8 cellular contexts compared by ENCODE assay signal in the genomic region with DNA sequence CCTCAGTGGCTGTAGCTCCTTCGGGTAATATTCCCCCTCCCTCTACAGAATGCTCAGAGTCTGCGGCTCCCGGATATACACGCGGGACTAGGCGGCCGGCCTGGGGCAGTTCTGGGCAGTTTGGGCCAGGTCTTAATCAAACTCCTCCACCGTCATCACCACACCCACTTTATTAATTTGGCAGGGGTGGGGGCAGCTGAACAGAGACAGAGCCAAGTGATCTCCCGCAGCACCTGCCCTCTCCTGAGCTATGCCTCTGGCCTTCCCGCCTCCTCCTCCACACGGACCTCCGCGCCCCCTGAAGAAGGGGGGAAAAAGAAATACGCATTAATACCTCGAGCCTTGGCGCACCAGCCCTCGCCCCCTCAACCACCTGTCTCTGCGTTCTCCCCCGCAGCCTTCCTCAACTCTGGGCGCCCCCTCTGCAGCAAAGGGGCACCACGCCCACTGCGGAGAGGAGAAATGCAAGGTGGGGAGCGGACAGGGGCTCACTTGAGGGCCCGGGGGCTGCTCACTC. TPM values are rescaled to one million over a fixed set of nuclear protein-coding genes. Genes with fewer than 3 reads are reported as not detected.
DNase-seq lines count a peak whose midpoint lies in the region; ATAC-seq, FAIRE-seq and TF ChIP-seq lines count a peak whose summit lies in the region.

No MANE protein-coding gene starts in this region.

- TF ChIP-seq CTCF in VCaP (conservative IDR thresholded peaks at IDR 0.05) (no peak), endothelial cell of umbilical vein (IDR thresholded peaks at IDR 0.05; ENCODE audit: extremely low read depth in 1 of 2, insufficient read depth in 1 of 2, low read depth in 1 of 2, low read length in 2 of 2) (no peak)

- ATAC-seq in HG02571 (IDR thresholded peaks at IDR 0.05; ENCODE audit: unreplicated experiment) = peak; percentile 7

- peaks cover 38% of the 10 kb centered on the region for H3K79me2 ChIP-seq in endothelial cell of umbilical vein (ENCODE audit: control insufficient read depth, insufficient read depth, low read length)

- DNase-seq in GM03348 (ENCODE audit: low spot score) (peak; percentile 69), endothelial cell of umbilical vein (ENCODE audit: low read depth, low spot score) (peak; percentile 45), mucosa of gallbladder (ENCODE audit: low spot score) (peak; percentile 84), ureter (ENCODE audit: low spot score) (peak; percentile 88), LoVo (ENCODE audit: low spot score) (no peak)
- no peak for DNase-seq in effector CD8-positive, alpha-beta T cell (lab: John Stamatoyannopoulos, UW)

- H3K27ac ChIP-seq in VCaP (peak overlapping the region; percentile 94), endothelial cell of umbilical vein (ENCODE audit: insufficient read depth, low read depth, low read length) (peak overlapping the region; percentile 52)

- no peak for TF ChIP-seq POLR2A in endothelial cell of umbilical vein (IDR thresholded peaks at IDR 0.05; ENCODE audit: low read depth, low read length)

- H3K9me1 ChIP-seq in endothelial cell of umbilical vein (replicated peaks; ENCODE audit: control insufficient read depth, extremely low read depth, insufficient read depth, low read length) = no peaks in the 10 kb centered on the region

- dilution Hi-C loops in endothelial cell of umbilical vein (cut with MboI; ENCODE audit: extremely low pct_ligation_motif_present, low sequenced_read_pairs) = no loop called here

- no TSS peak for BruUV-seq in endothelial cell of umbilical vein (replicated peaks; lab: Mats Ljungman, UMichigan)

- FAIRE-seq in endothelial cell of umbilical vein (lab: Jason Lieb, UNC) = peak; percentile 64

- CTCF ChIA-PET in endothelial cell of umbilical vein (lab: Charles Lee) = interaction anchor here (0.6 to 19.1 kb wide), 40 partner anchors 9 to 371 kb away, joined by 3 to 634 read pairs (median 6); no protein-coding TSS in a partner anchor

- H3K4me1 ChIP-seq in endothelial cell of umbilical vein (ENCODE audit: control insufficient read depth, extremely low read depth, insufficient read depth, low read length) = peaks cover 22% of the 10 kb centered on the region

- peaks cover under 1 to 11% of the 10 kb centered on the region in 2 experiments for H3K36me3 ChIP-seq in endothelial cell of umbilical vein (ENCODE audit: control insufficient read depth in 2 of 2, extremely low read depth in 1 of 2, insufficient read depth in 2 of 2, low read length in 2 of 2)

- H3K9me3 ChIP-seq in endothelial cell of umbilical vein (replicated peaks; ENCODE audit: control insufficient read depth, insufficient read depth, low read length) = no peaks in the 10 kb centered on the region

- POLR2A ChIA-PET in endothelial cell of umbilical vein (lab: Charles Lee) = interaction anchor here (0.6 to 1.7 kb wide), 4 partner anchors 14 to 46 kb away, joined by 3 to 10 read pairs (median 6); no protein-coding TSS in a partner anchor

- H3K9ac ChIP-seq in endothelial cell of umbilical vein (replicated peaks; ENCODE audit: extremely low read depth, insufficient read depth, low read length) = peak overlapping the region; percentile 70

- intact Hi-C loops in endothelial cell of umbilical vein (cut with micrococcal nuclease) = loop anchor here (5.0 kb wide), 1 partner anchor 374 kb away; a partner anchor contains a TSS

- peak overlapping the region; percentile 78 for H3K4me2 ChIP-seq in endothelial cell of umbilical vein (ENCODE audit: insufficient read depth, low read length)

- peak overlapping the region; percentile 64 to 67 (median 65) for H3K4me3 ChIP-seq in endothelial cell of umbilical vein (replicated peaks in 1 of 3; ENCODE audit: insufficient read depth in 1 of 3, low read depth in 1 of 3, low read length in 3 of 3)

- no peaks in the 10 kb centered on the region for H3K27me3 ChIP-seq in endothelial cell of umbilical vein (ENCODE audit: control insufficient read depth in 2 of 2, insufficient read depth in 2 of 2, low read length in 2 of 2)

- H4K20me1 ChIP-seq in endothelial cell of umbilical vein (replicated peaks; ENCODE audit: control insufficient read depth, extremely low read depth, insufficient read depth, low read length) = no peaks in the 10 kb centered on the region

- H2AFZ ChIP-seq in endothelial cell of umbilical vein (ENCODE audit: low read depth, low read length) = peak overlapping the region; percentile 43

TF ChIP-seq in endothelial cell of umbilical vein, 7 proteins besides CTCF, POLR2A, EP300 and RAD21:
- TF ChIP-seq POLR2AphosphoS5 (IDR thresholded peaks at IDR 0.05; ENCODE audit: insufficient read depth, low read depth, low read length) (no peak), JUN (IDR thresholded peaks at IDR 0.05; ENCODE audit: borderline replicate concordance, insufficient read depth, insufficient read length, low read depth) (no peak), GATA2 (IDR thresholded peaks at IDR 0.05; ENCODE audit: insufficient read depth, insufficient read length, low read depth, low read length) (no peak), EZH2 (IDR thresholded peaks at IDR 0.05; ENCODE audit: borderline replicate concordance, low read depth, low read length, severe bottlenecking) (no peak), MYC (IDR thresholded peaks at IDR 0.05; ENCODE audit: low read depth, low read length) (no peak), FOS (IDR thresholded peaks at IDR 0.05; ENCODE audit: borderline replicate concordance, insufficient read depth, low read length) (no peak)
- TF ChIP-seq, protein P1, sequence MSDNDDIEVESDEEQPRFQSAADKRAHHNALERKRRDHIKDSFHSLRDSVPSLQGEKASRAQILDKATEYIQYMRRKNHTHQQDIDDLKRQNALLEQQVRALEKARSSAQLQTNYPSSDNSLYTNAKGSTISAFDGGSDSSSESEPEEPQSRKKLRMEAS (IDR thresholded peaks at IDR 0.05; ENCODE audit: insufficient read depth, insufficient read length) = no peak

RNA-seq across cellular contexts. Expression of a gene that starts 42.6 kb away (rescaled TPM):
- total RNA-seq in endothelial cell of umbilical vein (115 and 174 TPM in 2 replicates), mucosa of gallbladder (23.2 TPM), ureter (40.9 TPM)
- 102 and 136 TPM in 2 replicates for polyA plus RNA-seq in endothelial cell of umbilical vein
- polyA plus RNA-seq in endothelial cell of umbilical vein (2011; cell fraction: cytosol; rRNA removed) = 39.5 and 65.4 TPM in 2 replicates
- polyA plus RNA-seq in endothelial cell of umbilical vein (2011; cell fraction: nucleus; rRNA removed) = 32.2 and 55.6 TPM in 2 replicates
- polyA plus RNA-seq in endothelial cell of umbilical vein (2012) = 16.9 and 23.7 TPM in 2 replicates
- polyA minus RNA-seq in endothelial cell of umbilical vein = 87.5 and 111 TPM in 2 replicates
- polyA minus RNA-seq in endothelial cell of umbilical vein (2011; cell fraction: cytosol; rRNA and poly(A)+ RNA removed) = not detected
- polyA minus RNA-seq in endothelial cell of umbilical vein (2011; cell fraction: nucleus; rRNA and poly(A)+ RNA removed) = 19.8 and 20.0 TPM in 2 replicates

Comparison
In these comparisons a context has a peak if more than half of its experiments do, and no peak if none do; other contexts are left out.
1. DNase-seq: peak in GM03348 (single experiment), endothelial cell of umbilical vein (single experiment), mucosa of gallbladder (single experiment) and ureter (single experiment); none in LoVo (single experiment) and effector CD8-positive, alpha-beta T cell (single experiment).